ENCODE assay signal across 18 cellular contexts in the genomic region with DNA sequence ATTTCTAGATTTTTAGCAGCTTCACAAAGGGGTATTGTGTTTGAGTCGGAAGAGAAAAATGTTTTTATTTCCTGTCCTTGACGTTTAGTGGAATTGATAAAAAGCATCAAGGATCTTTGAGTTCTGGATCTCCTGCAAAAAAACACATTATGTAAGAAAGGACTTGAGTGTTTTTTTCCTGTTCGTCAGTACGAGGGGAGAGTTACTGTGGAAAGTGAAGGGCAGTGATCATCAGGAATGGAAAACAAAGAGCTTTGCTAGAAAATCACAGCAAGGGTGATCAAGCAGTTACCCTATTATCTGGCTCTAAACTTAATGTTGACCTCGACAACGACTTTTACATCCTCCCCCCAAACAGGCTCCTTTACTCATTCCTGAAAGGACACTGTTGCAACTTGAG. TPM values are rescaled to one million over a fixed set of nuclear protein-coding genes. Genes with fewer than 3 reads are reported as not detected.
DNase-seq lines count a peak whose midpoint lies in the region; ATAC-seq, FAIRE-seq and TF ChIP-seq lines count a peak whose summit lies in the region.
"Had no signal": no experiment of that assay in that cellular context is flagged by ENCODE, and none has a peak within 500 bp of the region (broad histone marks: within the 10 kb centered on the region; RNA-seq: fewer than 3 reads in every experiment).

No MANE protein-coding gene starts in this region.

- no peaks in the 10 kb centered on the region for H3K27me3 ChIP-seq in left ventricle myocardium inferior (ENCODE audit: low read depth)

- no peaks in the 10 kb centered on the region for H3K9me3 ChIP-seq in left ventricle myocardium inferior (replicated peaks)
- H3K9me3 ChIP-seq: A549 had no signal

- no peak for ATAC-seq in Right ventricle myocardium superior (ENCODE audit: poor library complexity)
- ATAC-seq: A549 had no signal

- TF ChIP-seq POLR2A in H54 (IDR thresholded peaks at IDR 0.05; ENCODE audit: low read depth, low read length), result no peak

- H3K4me3 ChIP-seq in left ventricle myocardium inferior, result no peak overlapping the region
- H3K4me3 ChIP-seq: A549 had no signal

- TF ChIP-seq CTCF in left ventricle myocardium inferior (IDR thresholded peaks at IDR 0.05; ENCODE audit: borderline replicate concordance), result no peak

- no peak for DNase-seq in left ventricle myocardium inferior
- no peak for DNase-seq in Right ventricle myocardium superior
- peak; percentile 68 for DNase-seq in dermis blood vessel endothelial cell
- DNase-seq in lung microvascular endothelial cell (ENCODE audit: low read depth in 2 of 2), result peak; percentile 37 to 44
- no peak for DNase-seq in H54 (ENCODE audit: insufficient read length, low spot score)
- DNase-seq in foreskin melanocyte, result no peak
- no peak for DNase-seq in ACHN
- DNase-seq: DMS 273 treated with DMSO at 0.1 percent for 48 hours, GDM1, H7, NCI-H1092, NCI-H2081 treated with DMSO at 0.1 percent for 48 hours, NCI-H510A, NCI-H774 had no signal

- no peak for FAIRE-seq in H54 (lab: Jason Lieb, UNC)
- FAIRE-seq: A549, GM12891 had no signal

- no peaks in the 10 kb centered on the region for H3K36me3 ChIP-seq in left ventricle myocardium inferior

- H3K27ac ChIP-seq in left ventricle myocardium inferior (replicated peaks), result peak overlapping the region; percentile 91
- H3K27ac ChIP-seq in temporal lobe (ENCODE audit: low read depth, low read length), result peak overlapping the region; percentile 67
- H3K27ac ChIP-seq: C4-2B had no signal

- H3K4me1 ChIP-seq in left ventricle myocardium inferior, result peaks cover 94% of the 10 kb centered on the region

- intact Hi-C loops in left ventricle myocardium inferior (cut with micrococcal nuclease), result no loop called here
- intact Hi-C loops in Right ventricle myocardium superior (cut with DNase I), result no loop called here

- in situ Hi-C loops in ACHN (cut with HindIII; ENCODE audit: low pct_ligation_motif_present, low pct_unique_long_range_greater_than_20kb, low sequenced_read_pairs), result no loop called here

RNA-seq across cellular contexts. Expression of a gene that starts 7.3 kb away (rescaled TPM):
- total RNA-seq in left ventricle myocardium inferior (382 TPM), Right ventricle myocardium superior (272 TPM), dermis blood vessel endothelial cell (44.5 and 53.8 TPM in 2 replicates), lung microvascular endothelial cell (15.7 and 20.7 TPM in 2 replicates), temporal lobe (117 TPM)

Comparison
In these comparisons a context has a peak if more than half of its experiments do, and no peak if none do; other contexts are left out.
1. DNase-seq: peak in dermis blood vessel endothelial cell (single experiment) and lung microvascular endothelial cell (2 of 2); none in left ventricle myocardium inferior (single experiment), Right ventricle myocardium superior (single experiment), H54 (single experiment), foreskin melanocyte (single experiment) and ACHN (single experiment).